ENCODE assay signal across 9 cellular contexts in genomic region chr15:92667291-92667904, GRCh38. TPM values are rescaled to one million over a fixed set of nuclear protein-coding genes. Genes with fewer than 3 reads are reported as not detected.
DNase-seq lines count a peak whose midpoint lies in the region; ATAC-seq and TF ChIP-seq lines count a peak whose summit lies in the region.
"Had no signal": no experiment of that assay in that cellular context is flagged by ENCODE, and none has a peak within 500 bp of the region (broad histone marks: within the 10 kb centered on the region; RNA-seq: fewer than 3 reads in every experiment).

No MANE protein-coding gene starts in this region.

- H3K27me3 ChIP-seq in H9 (ENCODE audit: insufficient read depth, low read length), result no peaks in the 10 kb centered on the region; the same call in none of the 2 replicates
- no peaks in the 10 kb centered on the region for H3K27me3 ChIP-seq in prostate gland (replicated peaks; ENCODE audit: insufficient read depth)
- no peaks in the 10 kb centered on the region for H3K27me3 ChIP-seq in psoas muscle (ENCODE audit: insufficient read depth in 3 of 3, low read length in 2 of 3)

- H3K14ac ChIP-seq in H9 (ENCODE audit: insufficient read depth, low read length), result peak overlapping the region; percentile 24; the same call in 1 of the 2 replicates

- H3K79me2 ChIP-seq in H9 (ENCODE audit: insufficient read depth, low read length), result no peaks in the 10 kb centered on the region

- peak overlapping the region; percentile 3 for H3K4me2 ChIP-seq in H9 (ENCODE audit: insufficient read depth, insufficient read length, low read length)

- H3K27ac Mint-ChIP-seq in H9, result peak overlapping the region in 2 of 3 experiments; percentile 56 to 65; a peak in 4 of 7 replicates

- H3K9me3 Mint-ChIP-seq in H9, result no peaks in the 10 kb centered on the region

- peaks cover 50% of the 10 kb centered on the region for H3K27me3 Mint-ChIP-seq in H9 (ENCODE audit: low read depth)

- no peaks in the 10 kb centered on the region for H3K9me3 ChIP-seq in H9 (ENCODE audit: control insufficient read depth, low read depth, low read length)
- H3K9me3 ChIP-seq in prostate gland, result no peaks in the 10 kb centered on the region
- H3K9me3 ChIP-seq in psoas muscle, result no peaks in the 10 kb centered on the region

- no peak overlapping the region for H3K23ac ChIP-seq in H9 (ENCODE audit: insufficient read length, low read depth, low read length)

- peaks cover 10% of the 10 kb centered on the region; the same call in 1 of the 2 replicates for H3K4me1 ChIP-seq in H9 (ENCODE audit: insufficient read depth, low read length)
- H3K4me1 ChIP-seq in prostate gland (replicated peaks), result peaks cover 7% of the 10 kb centered on the region
- H3K4me1 ChIP-seq in psoas muscle, result peaks cover 16% of the 10 kb centered on the region

- no peak overlapping the region for H2AK5ac ChIP-seq in H9 (ENCODE audit: insufficient read length, low read length)

- no peak overlapping the region for H4K5ac ChIP-seq in H9 (ENCODE audit: insufficient read length, low read depth, low read length)

- H3K27ac ChIP-seq in H9 (ENCODE audit: insufficient read length, low read depth, low read length), result no peak overlapping the region
- peak overlapping the region; percentile 13 to 39 for H3K27ac ChIP-seq in prostate gland
- H3K27ac ChIP-seq in psoas muscle, result no peak overlapping the region

- no peak overlapping the region for H2AFZ ChIP-seq in H9 (ENCODE audit: low read length)

- TF ChIP-seq CTCF in H9 (conservative IDR thresholded peaks at IDR 0.05) (no peak), fibroblast of villous mesenchyme (IDR thresholded peaks at IDR 0.05; ENCODE audit: insufficient read depth, low read depth, low read length) (no peak), prostate gland (IDR thresholded peaks at IDR 0.05) (no peak), psoas muscle (IDR thresholded peaks at IDR 0.05) (no peak)

- no peak overlapping the region for H2BK120ac ChIP-seq in H9 (ENCODE audit: low read depth, low read length, poor library complexity, severe bottlenecking)

- H3K23me2 ChIP-seq in H9 (ENCODE audit: insufficient read length, low read depth, low read length, poor library complexity, severe bottlenecking), result no peaks in the 10 kb centered on the region

- no peak overlapping the region for H2BK12ac ChIP-seq in H9 (ENCODE audit: insufficient read length, low read depth, low read length)

- H3K36me3 ChIP-seq in prostate gland, result no peaks in the 10 kb centered on the region
- H3K36me3 ChIP-seq in psoas muscle (ENCODE audit: insufficient read depth in 1 of 2, low read depth in 1 of 2), result no peaks in the 10 kb centered on the region

- H2BK15ac ChIP-seq in H9 (ENCODE audit: low read depth, low read length), result no peak overlapping the region

- no peaks in the 10 kb centered on the region for H3K79me1 ChIP-seq in H9 (ENCODE audit: insufficient read depth, low read depth, low read length, poor library complexity, severe bottlenecking)

- H3K9ac ChIP-seq in H9 (ENCODE audit: extremely low read depth, insufficient read length, low read length), result no peak overlapping the region

- H3T11ph ChIP-seq in H9 (ENCODE audit: low read length), result no peak overlapping the region

- H3K4me1 Mint-ChIP-seq in H9, result peaks cover 47 to 59% of the 10 kb centered on the region in 2 experiments

- H3K18ac ChIP-seq in H9 (ENCODE audit: insufficient read length, low read depth, low read length), result no peak overlapping the region

- H4K91ac ChIP-seq in H9 (ENCODE audit: insufficient read length, low read depth, low read length), result no peak overlapping the region

- no CpG with 5 or more reads among the region's 13 CpGs for WGBS in H9 (ENCODE audit: extremely low coverage, insufficient read length, low lambda C conversion rate)
- 28% methylated on average over 13 of the region's 13 CpGs for WGBS in prostate gland
- WGBS in psoas muscle, 3 donors, result 39 to 57% (median 48%) methylated on average over 13 of the region's 13 CpGs

- DNase-seq in H9 (no peak), NCI-H510A treated with DMSO at 0.1 percent for 48 hours (lab: John Stamatoyannopoulos, UW) (peak; percentile 78), fibroblast of villous mesenchyme (ENCODE audit: low read depth) (peak; percentile 38), prostate gland (ENCODE audit: low spot score) (no peak), psoas muscle (no peak), posterior vena cava (ENCODE audit: low spot score) (no peak)

- H3K36me3 Mint-ChIP-seq in H9 (ENCODE audit: insufficient read depth in 1 of 3, low read depth in 3 of 3), result no peaks in the 10 kb centered on the region; a peak in 1 of 7 replicates

- no peak overlapping the region for H2BK20ac ChIP-seq in H9 (ENCODE audit: low read depth, low read length, poor library complexity, severe bottlenecking)

- H3K4me3 ChIP-seq in fibroblast of villous mesenchyme (ENCODE audit: low read depth, low read length) (no peak overlapping the region), prostate gland (no peak overlapping the region), psoas muscle (no peak overlapping the region)
- H3K4me3 ChIP-seq: lung had no signal

- H3K4me3 Mint-ChIP-seq in H9, result peak overlapping the region in 1 of 2 experiments; percentile 72; a peak in 3 of 5 replicates

- ATAC-seq in psoas muscle (no peak), GM18909 (IDR thresholded peaks at IDR 0.05; ENCODE audit: poor library complexity, unreplicated experiment) (no peak), GM18498 (IDR thresholded peaks at IDR 0.05; ENCODE audit: unreplicated experiment) (no peak)

- H3K4ac ChIP-seq in H9 (ENCODE audit: low read depth, low read length), result no peak overlapping the region

- H4K20me1 ChIP-seq in H9 (ENCODE audit: control insufficient read depth, insufficient read depth, insufficient read length), result no peaks in the 10 kb centered on the region

- no peak overlapping the region for H4K8ac ChIP-seq in H9 (replicated peaks; ENCODE audit: insufficient read length, low read depth, low read length)

- TF ChIP-seq POLR2A in prostate gland (IDR thresholded peaks at IDR 0.05), result no peak

- H3K56ac ChIP-seq in H9 (ENCODE audit: insufficient read length, low read depth, low read length), result no peak overlapping the region

- intact Hi-C loops in prostate gland (cut with DNase I) (loop anchor here (5.0 to 10.0 kb wide), 3 partner anchors 47 to 140 kb away; no protein-coding TSS in a partner anchor), psoas muscle (cut with DNase I) (no loop called here), posterior vena cava (cut with DNase I) (no loop called here)

- no peak overlapping the region for H2BK5ac ChIP-seq in H9 (ENCODE audit: insufficient read length, low read length)

RNA-seq across cellular contexts. Expression of gene FAM174B, which starts 11.8 kb away (rescaled TPM):
- 38.0 and 38.5 TPM in 2 replicates for total RNA-seq in H9 (2021)
- total RNA-seq in fibroblast of villous mesenchyme, result 0.97 and 3.9 TPM in 2 replicates
- total RNA-seq in prostate gland, result 100 to 1,000 TPM in 1 of 2 donors, 10 to 100 TPM in 1; 32.0 to 183 TPM
- total RNA-seq in psoas muscle, result 10 to 100 TPM in 3 of 4 donors, 1 to 10 TPM in 1; 9.5 to 22.1 (median 12.2) TPM
- polyA plus RNA-seq in psoas muscle, result 10 to 100 TPM in 1 of 3 donors, 1 to 10 TPM in 2; 7.6 to 12.1 (median 7.8) TPM
- total RNA-seq in posterior vena cava, result 1 to 10 TPM; 8.0 to 9.0 TPM

Comparison
In these comparisons a context has a peak if more than half of its experiments do, and no peak if none do; other contexts are left out.
1. DNase-seq: peak in NCI-H510A treated with DMSO at 0.1 percent for 48 hours (single experiment) and fibroblast of villous mesenchyme (single experiment); none in H9 (single experiment), prostate gland (single experiment), psoas muscle (0 of 2) and posterior vena cava (single experiment).
2. H3K27ac ChIP-seq: peak in prostate gland (2 of 2); none in H9 (single experiment) and psoas muscle (single experiment).